In genomic region chrX:47185241-47185640, GRCh38 we compare ENCODE assay signal across 31 cellular contexts.
"Had no signal": no experiment of that assay in that cellular context is flagged by ENCODE, and none has a peak within 500 bp of the region (broad histone marks: within the 10 kb centered on the region; RNA-seq: fewer than 3 reads in every experiment).

No MANE protein-coding gene starts in this region.

- H3K27me3 ChIP-seq: Peyer's patch had no signal

- H3K27ac ChIP-seq: adrenal gland, KMS-11, Peyer's patch, VCaP had no signal

- H3K4me3 Mint-ChIP-seq: activated B cell treated with CpG ODN at 0.5 μM for 24 hours; activated CD8-positive, alpha-beta T cell treated with anti-CD3 and anti-CD28 coated beads for 36 hours; activated T-helper 1 cell treated with anti-CD3 and anti-CD28 coated beads, Interleukin-12 subunit alpha, Interleukin-12 subunit beta, Interleukin-2, Interleukin-4 antibody, amounts not matched to agents 30 ng/mL and 10 ng/mL and 1 ng/mL, durations not matched to agents 14 hours and 24 hours and 36 hours; brain; T-cell had no signal

- H3K4me2 ChIP-seq: KMS-11 had no signal

- DNase-seq: activated B cell treated with CpG ODN at 0.5 μM for 24 hours; activated CD4-positive, alpha-beta T cell treated with anti-CD3 and anti-CD28 coated beads for 48 hours; activated CD4-positive, CD25-positive, alpha-beta regulatory T cell treated with anti-CD3 and anti-CD28 coated beads, Interleukin-2, amount 50 U/mL, for 72 hours; activated CD8-positive, alpha-beta T cell treated with anti-CD3 and anti-CD28 coated beads for 36 hours; activated naive CD4-positive, alpha-beta T cell; activated T-cell treated with anti-CD3 and anti-CD28 coated beads, Interleukin-2, amount 50 U/mL, for 1 hour; adrenal gland; caudate nucleus; cerebellar nuclear complex; MM.1S; MV-4-11; NCI-H1092; NCI-H1436 treated with DMSO at 0.1 percent for 48 hours; NCI-H1694 treated with DMSO at 0.1 percent for 48 hours; NCI-H2029; NCI-H345; NCI-H524 treated with DMSO at 0.1 percent for 48 hours; PC-3; Peyer's patch; RPMI8226; SIG-M5; T-cell; T-helper 2 cell; T-helper 9 cell had no signal

- H3K27ac Mint-ChIP-seq: activated CD8-positive, alpha-beta T cell treated with anti-CD3 and anti-CD28 coated beads for 36 hours; activated T-helper 1 cell treated with anti-CD3 and anti-CD28 coated beads, Interleukin-12 subunit alpha, Interleukin-12 subunit beta, Interleukin-2, Interleukin-4 antibody, amounts not matched to agents 30 ng/mL and 10 ng/mL and 1 ng/mL, durations not matched to agents 14 hours and 24 hours and 36 hours; T-cell had no signal

- H3K4me1 ChIP-seq: adrenal gland, Peyer's patch had no signal

- H3K27me3 Mint-ChIP-seq: activated B cell treated with CpG ODN at 0.5 μM for 24 hours; activated CD8-positive, alpha-beta T cell treated with anti-CD3 and anti-CD28 coated beads for 36 hours had no signal

- H3K9me3 ChIP-seq: adrenal gland, Peyer's patch had no signal

- H3K4me3 ChIP-seq: adrenal gland, Peyer's patch had no signal

- H3K9ac ChIP-seq: KMS-11 had no signal

- ATAC-seq: activated CD8-positive, alpha-beta T cell treated with anti-CD3 and anti-CD28 coated beads for 36 hours; activated naive CD4-positive, alpha-beta T cell treated with anti-CD3 and anti-CD28 coated beads, Interleukin-2, amount 50 U/mL, for 72 hours; PC-3; Right ventricle myocardium inferior; SK-N-SH treated with all-trans-retinoic acid at 6 μM for 48 hours; T-cell had no signal

- H3K9me3 Mint-ChIP-seq: activated B cell treated with CpG ODN at 0.5 μM for 24 hours; activated CD8-positive, alpha-beta T cell treated with anti-CD3 and anti-CD28 coated beads for 36 hours; activated naive CD4-positive, alpha-beta T cell treated with anti-CD3 and anti-CD28 coated beads, Interleukin-2, amount 50 U/mL, for 72 hours; activated T-helper 1 cell treated with anti-CD3 and anti-CD28 coated beads, Interleukin-12 subunit alpha, Interleukin-12 subunit beta, Interleukin-2, Interleukin-4 antibody, amounts not matched to agents 30 ng/mL and 10 ng/mL and 1 ng/mL, durations not matched to agents 14 hours and 24 hours and 36 hours; T-cell had no signal
